ENCODE assay signal across 1 cellular context in the genomic region with DNA sequence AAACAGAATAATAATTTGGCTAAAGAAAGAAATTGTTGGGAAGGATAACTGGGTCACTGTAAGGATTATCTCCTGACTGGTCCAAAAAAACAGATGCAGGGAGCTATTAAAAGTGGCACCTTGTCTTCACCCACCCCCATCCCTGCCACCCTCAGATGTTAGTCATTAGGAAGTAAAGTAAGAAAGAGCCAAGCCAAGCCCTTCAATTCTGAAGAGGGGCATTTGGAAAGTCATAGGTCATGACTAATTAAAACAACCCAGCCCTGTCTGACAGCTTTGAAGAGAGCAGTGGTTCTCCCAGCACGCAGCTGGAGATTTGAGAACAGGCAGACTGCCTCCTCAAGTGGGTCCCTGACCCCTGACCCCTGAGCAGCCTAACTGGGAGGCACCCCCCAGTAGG. TPM values are rescaled to one million over a fixed set of nuclear protein-coding genes. Genes with fewer than 3 reads are reported as not detected.
"Had no signal": no experiment of that assay in that cellular context is flagged by ENCODE, and none has a peak within 500 bp of the region (broad histone marks: within the 10 kb centered on the region; RNA-seq: fewer than 3 reads in every experiment).

No MANE protein-coding gene starts in this region.

RNA-seq across cellular contexts. Expression of gene EDNRA, which starts 46.5 kb away (rescaled TPM):
- total RNA-seq: naive thymus-derived CD8-positive, alpha-beta T cell had no signal
- polyA plus RNA-seq: naive thymus-derived CD8-positive, alpha-beta T cell had no signal
